In the genomic region with DNA sequence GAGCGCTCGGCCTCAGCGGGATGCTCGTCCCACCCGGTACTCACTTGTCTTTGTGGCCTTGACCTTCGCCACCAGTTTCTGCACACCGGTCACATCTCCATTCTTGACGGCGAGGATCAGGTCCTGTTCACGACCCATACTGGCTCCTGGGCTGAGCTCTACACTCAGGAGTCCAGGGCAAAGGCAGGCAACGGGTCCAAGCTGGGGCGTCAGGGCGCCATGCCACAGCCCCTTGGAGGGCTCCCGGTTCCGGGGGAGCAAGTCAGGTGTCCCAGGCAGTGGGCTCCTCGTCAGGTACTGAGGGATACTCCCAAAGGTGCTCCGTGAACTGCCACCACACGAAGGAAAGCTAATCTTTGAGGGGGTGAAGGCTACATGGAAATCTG, we compare ENCODE assay signal across 10 cellular contexts. TPM values are rescaled to one million over a fixed set of nuclear protein-coding genes. Genes with fewer than 3 reads are reported as not detected.
A peak's percentile ranks its signal among the peaks of the same experiment; 100 is the strongest.
DNase-seq lines count a peak whose midpoint lies in the region; ATAC-seq and TF ChIP-seq lines count a peak whose summit lies in the region.
"Had no signal": no experiment of that assay in that cellular context is flagged by ENCODE, and none has a peak within 500 bp of the region (broad histone marks: within the 10 kb centered on the region; RNA-seq: fewer than 3 reads in every experiment).

No MANE protein-coding gene starts in this region.

- H3K27me3 ChIP-seq in endocrine pancreas (ENCODE audit: control insufficient read depth, insufficient read depth, low read length), result no peaks in the 10 kb centered on the region

- DNase-seq in activated CD4-positive, alpha-beta memory T cell treated with anti-CD3 and anti-CD28 coated beads, Interleukin-2, amount 10 ng/mL, durations not matched to agents 7 days and 5 days, result no peak
- no peak for DNase-seq in activated CD4-positive, alpha-beta memory T cell treated with anti-CD3 and anti-CD28 coated beads for 36 hours
- DNase-seq in nephron progenitor cell, result no peak
- no peak for DNase-seq in nucleus accumbens (lab: John Stamatoyannopoulos, UW)
- DNase-seq: erythroblast had no signal

- H3K9me3 Mint-ChIP-seq in activated CD4-positive, alpha-beta memory T cell treated with anti-CD3 and anti-CD28 coated beads, Interleukin-2, amount 10 ng/mL, durations not matched to agents 7 days and 5 days, result no peaks in the 10 kb centered on the region
- H3K9me3 Mint-ChIP-seq in activated CD4-positive, alpha-beta memory T cell treated with anti-CD3 and anti-CD28 coated beads for 36 hours, result no peaks in the 10 kb centered on the region
- no peaks in the 10 kb centered on the region for H3K9me3 Mint-ChIP-seq in nephron progenitor cell

- H3K4me3 Mint-ChIP-seq in activated CD4-positive, alpha-beta memory T cell treated with anti-CD3 and anti-CD28 coated beads, Interleukin-2, amount 10 ng/mL, durations not matched to agents 7 days and 5 days, result peak overlapping the region; percentile 21
- H3K4me3 Mint-ChIP-seq in activated CD4-positive, alpha-beta memory T cell treated with anti-CD3 and anti-CD28 coated beads for 36 hours, result no peak overlapping the region
- peak overlapping the region; percentile 79 for H3K4me3 Mint-ChIP-seq in nephron progenitor cell

- no peaks in the 10 kb centered on the region for H3K4me1 ChIP-seq in endocrine pancreas (ENCODE audit: control insufficient read depth, insufficient read depth, low read length)
- no peaks in the 10 kb centered on the region for H3K4me1 ChIP-seq in urinary bladder (ENCODE audit: insufficient read depth)

- CTCF ChIA-PET in activated CD4-positive, alpha-beta memory T cell treated with anti-CD3 and anti-CD28 coated beads, Interleukin-2, amount 10 ng/mL, durations not matched to agents 7 days and 5 days (lab: Charles Lee), result interaction anchor here (0.6 to 0.9 kb wide), 2 partner anchors 53 to 58 kb away, joined by 4 read pairs; partner anchors contain the start of gene TMEM94
- CTCF ChIA-PET in activated CD4-positive, alpha-beta memory T cell treated with anti-CD3 and anti-CD28 coated beads for 36 hours (lab: Charles Lee), result interaction anchor here (0.5 to 0.6 kb wide), 2 partner anchors 53 to 191 kb away, joined by 3 read pairs; no protein-coding TSS in a partner anchor

- H3K9ac ChIP-seq in endocrine pancreas (ENCODE audit: control insufficient read depth, insufficient read depth, low read length), result peak overlapping the region; percentile 78

- WGBS in urinary bladder, result 83% methylated on average over 18 of the region's 18 CpGs

- POLR2A ChIA-PET in activated CD4-positive, alpha-beta memory T cell treated with anti-CD3 and anti-CD28 coated beads, Interleukin-2, amount 10 ng/mL, durations not matched to agents 7 days and 5 days (lab: Charles Lee), result interaction anchor here (0.6 kb wide), 1 partner anchor 96 kb away, joined by 4 read pairs; no protein-coding TSS in a partner anchor
- POLR2A ChIA-PET in activated CD4-positive, alpha-beta memory T cell treated with anti-CD3 and anti-CD28 coated beads for 36 hours (lab: Charles Lee), result interaction anchor here (0.6 kb wide), 1 partner anchor 322 kb away, joined by 3 read pairs; no protein-coding TSS in a partner anchor

- H3K36me3 Mint-ChIP-seq in activated CD4-positive, alpha-beta memory T cell treated with anti-CD3 and anti-CD28 coated beads, Interleukin-2, amount 10 ng/mL, durations not matched to agents 7 days and 5 days (ENCODE audit: low read depth), result peaks cover 12% of the 10 kb centered on the region
- H3K36me3 Mint-ChIP-seq in activated CD4-positive, alpha-beta memory T cell treated with anti-CD3 and anti-CD28 coated beads for 36 hours, result peaks cover 10% of the 10 kb centered on the region
- H3K36me3 Mint-ChIP-seq in nephron progenitor cell (ENCODE audit: low read depth), result peaks cover 17% of the 10 kb centered on the region

- TF ChIP-seq CTCF in nephron progenitor cell (IDR thresholded peaks at IDR 0.05), result no peak

- H3K36me3 ChIP-seq in endocrine pancreas (ENCODE audit: control insufficient read depth, insufficient read depth, low read length) (no peaks in the 10 kb centered on the region), urinary bladder (ENCODE audit: insufficient read depth) (no peaks in the 10 kb centered on the region)

- no peak overlapping the region for H3K27ac Mint-ChIP-seq in activated CD4-positive, alpha-beta memory T cell treated with anti-CD3 and anti-CD28 coated beads, Interleukin-2, amount 10 ng/mL, durations not matched to agents 7 days and 5 days
- no peak overlapping the region for H3K27ac Mint-ChIP-seq in activated CD4-positive, alpha-beta memory T cell treated with anti-CD3 and anti-CD28 coated beads for 36 hours
- no peak overlapping the region for H3K27ac Mint-ChIP-seq in nephron progenitor cell
- H3K27ac Mint-ChIP-seq: activated naive CD8-positive, alpha-beta T cell had no signal

- H3K27ac ChIP-seq in urinary bladder (ENCODE audit: low read depth), result no peak overlapping the region

- peaks cover 19% of the 10 kb centered on the region for H3K4me1 Mint-ChIP-seq in activated CD4-positive, alpha-beta memory T cell treated with anti-CD3 and anti-CD28 coated beads, Interleukin-2, amount 10 ng/mL, durations not matched to agents 7 days and 5 days
- peaks cover 16% of the 10 kb centered on the region for H3K4me1 Mint-ChIP-seq in activated CD4-positive, alpha-beta memory T cell treated with anti-CD3 and anti-CD28 coated beads for 36 hours (ENCODE audit: low read depth)
- H3K4me1 Mint-ChIP-seq in nephron progenitor cell, result peaks cover 48% of the 10 kb centered on the region

- H3K9me3 ChIP-seq in endocrine pancreas (ENCODE audit: control insufficient read depth, low read length), result no peaks in the 10 kb centered on the region

- H3K4me3 ChIP-seq in endocrine pancreas (ENCODE audit: control insufficient read depth, insufficient read depth, low read length) (no peak overlapping the region), urinary bladder (ENCODE audit: low read depth, low read length) (peak overlapping the region; percentile 85)

- ATAC-seq in GM21717 (IDR thresholded peaks at IDR 0.05; ENCODE audit: unreplicated experiment) (no peak), GM18520 (IDR thresholded peaks at IDR 0.05; ENCODE audit: unreplicated experiment) (no peak)

- intact Hi-C loops in activated CD4-positive, alpha-beta memory T cell treated with anti-CD3 and anti-CD28 coated beads for 36 hours (cut with micrococcal nuclease), result no loop called here

- H3K27me3 Mint-ChIP-seq in activated CD4-positive, alpha-beta memory T cell treated with anti-CD3 and anti-CD28 coated beads, Interleukin-2, amount 10 ng/mL, durations not matched to agents 7 days and 5 days, result peaks cover 3% of the 10 kb centered on the region
- H3K27me3 Mint-ChIP-seq in activated CD4-positive, alpha-beta memory T cell treated with anti-CD3 and anti-CD28 coated beads for 36 hours, result peaks cover 4% of the 10 kb centered on the region
- H3K27me3 Mint-ChIP-seq in nephron progenitor cell (ENCODE audit: low read depth, poor library complexity), result peaks cover 4% of the 10 kb centered on the region
- H3K27me3 Mint-ChIP-seq: activated naive CD8-positive, alpha-beta T cell had no signal

RNA-seq across cellular contexts. Expression of gene CASKIN2, which starts 1.7 kb away (rescaled TPM):
- 1 to 10 TPM; 1.5 to 1.9 TPM for total RNA-seq in activated CD4-positive, alpha-beta memory T cell treated with anti-CD3 and anti-CD28 coated beads, Interleukin-2, amount 10 ng/mL, durations not matched to agents 7 days and 5 days
- total RNA-seq in activated CD4-positive, alpha-beta memory T cell treated with anti-CD3 and anti-CD28 coated beads for 36 hours, result 1 to 10 TPM; 4.7 to 5.3 TPM
- 11.1 TPM for total RNA-seq in urinary bladder
- 29.1 TPM for polyA plus RNA-seq in urinary bladder

RNA-seq across cellular contexts. Expression of gene TSEN54, which starts 2.7 kb away (rescaled TPM):
- 10 to 100 TPM; 55.6 to 60.5 TPM for total RNA-seq in activated CD4-positive, alpha-beta memory T cell treated with anti-CD3 and anti-CD28 coated beads, Interleukin-2, amount 10 ng/mL, durations not matched to agents 7 days and 5 days
- 10 to 100 TPM; 34.9 to 39.7 TPM for total RNA-seq in activated CD4-positive, alpha-beta memory T cell treated with anti-CD3 and anti-CD28 coated beads for 36 hours
- 10.9 TPM for total RNA-seq in urinary bladder
- 20.4 TPM for polyA plus RNA-seq in urinary bladder

RNA-seq across cellular contexts. Expression of gene LLGL2, which starts 11.8 kb away (rescaled TPM):
- total RNA-seq in activated CD4-positive, alpha-beta memory T cell treated with anti-CD3 and anti-CD28 coated beads, Interleukin-2, amount 10 ng/mL, durations not matched to agents 7 days and 5 days, result 10 to 100 TPM; 25.9 to 27.8 TPM
- 10 to 100 TPM; 15.6 to 17.1 TPM for total RNA-seq in activated CD4-positive, alpha-beta memory T cell treated with anti-CD3 and anti-CD28 coated beads for 36 hours
- total RNA-seq in urinary bladder, result 10.6 TPM
- polyA plus RNA-seq in urinary bladder, result 15.1 TPM

RNA-seq across cellular contexts. Expression of gene TMEM94, which starts 57.2 kb away (rescaled TPM):
- total RNA-seq in activated CD4-positive, alpha-beta memory T cell treated with anti-CD3 and anti-CD28 coated beads, Interleukin-2, amount 10 ng/mL, durations not matched to agents 7 days and 5 days, result 10 to 100 TPM; 76.4 to 81.9 TPM
- 10 to 100 TPM; 51.4 to 53.0 TPM for total RNA-seq in activated CD4-positive, alpha-beta memory T cell treated with anti-CD3 and anti-CD28 coated beads for 36 hours
- 24.9 TPM for total RNA-seq in urinary bladder
- polyA plus RNA-seq in urinary bladder, result 45.8 TPM
